ENCODE assay signal across 13 cellular contexts in the genomic region with DNA sequence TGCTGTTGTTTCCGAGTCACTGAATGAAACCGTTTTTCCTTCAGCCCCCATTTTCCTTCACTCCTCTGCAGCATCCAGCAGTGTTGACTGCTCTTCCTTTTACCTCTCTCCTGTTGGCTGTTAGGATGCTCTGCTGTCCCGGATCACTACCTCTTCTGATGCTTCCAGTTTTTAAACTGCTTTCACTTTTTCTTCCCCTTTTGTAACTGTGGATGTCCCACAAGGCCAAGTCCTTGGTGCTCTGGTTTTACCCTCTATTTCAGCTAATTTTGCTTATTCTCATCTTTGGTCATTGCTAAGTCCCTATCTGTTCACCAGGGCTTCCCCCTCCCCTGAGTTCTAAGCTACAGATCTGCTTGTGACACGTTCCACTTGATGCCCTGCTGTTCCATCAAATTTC. TPM values are rescaled to one million over a fixed set of nuclear protein-coding genes. Genes with fewer than 3 reads are reported as not detected.
DNase-seq lines count a peak whose midpoint lies in the region; ATAC-seq and TF ChIP-seq lines count a peak whose summit lies in the region.
"Had no signal": no experiment of that assay in that cellular context is flagged by ENCODE, and none has a peak within 500 bp of the region (broad histone marks: within the 10 kb centered on the region; RNA-seq: fewer than 3 reads in every experiment).

No MANE protein-coding gene starts in this region.

- no peaks in the 10 kb centered on the region for H3K9me3 Mint-ChIP-seq in HFFc6
- H3K9me3 Mint-ChIP-seq in activated CD4-positive, alpha-beta memory T cell treated with anti-CD3 and anti-CD28 coated beads for 36 hours = peaks cover 12% of the 10 kb centered on the region

- TF ChIP-seq CTCF in mucosa of descending colon (IDR thresholded peaks at IDR 0.05) = no peak
- TF ChIP-seq CTCF in HFFc6 (IDR thresholded peaks at IDR 0.05) = no peak
- no peak for TF ChIP-seq CTCF in left lung (IDR thresholded peaks at IDR 0.05)

- H3K9me3 ChIP-seq in mucosa of descending colon = no peaks in the 10 kb centered on the region
- no peaks in the 10 kb centered on the region for H3K9me3 ChIP-seq in left lung
- H3K9me3 ChIP-seq: body of pancreas, thoracic aorta had no signal

- DNase-seq in mucosa of descending colon (no peak), HFFc6 (no peak), NCI-H1105 treated with DMSO at 0.1 percent for 48 hours (lab: John Stamatoyannopoulos, UW) (no peak), left lung (no peak)
- DNase-seq in activated CD4-positive, alpha-beta memory T cell treated with anti-CD3 and anti-CD28 coated beads for 36 hours = no peak
- DNase-seq: activated CD4-positive, alpha-beta memory T cell treated with anti-CD3 and anti-CD28 coated beads, Interleukin-2, amount 10 ng/mL, durations not matched to agents 7 days and 5 days; body of pancreas; stimulated activated CD4-positive, alpha-beta T cell treated with anti-CD3 and anti-CD28 coated beads, Interleukin-12 subunit alpha, Interleukin-12 subunit beta, amount 100 ng/mL, for 4 hours had no signal

- intact Hi-C loops in mucosa of descending colon (cut with DNase I, micrococcal nuclease) = no loop called here
- intact Hi-C loops in left lung (cut with DNase I) = no loop called here
- intact Hi-C loops in activated CD4-positive, alpha-beta memory T cell treated with anti-CD3 and anti-CD28 coated beads for 36 hours (cut with micrococcal nuclease) = no loop called here

- H3K27ac ChIP-seq in left lung = no peak overlapping the region
- H3K27ac ChIP-seq: body of pancreas, thoracic aorta had no signal

- H3K27ac Mint-ChIP-seq in HFFc6 = no peak overlapping the region
- no peak overlapping the region for H3K27ac Mint-ChIP-seq in activated CD4-positive, alpha-beta memory T cell treated with anti-CD3 and anti-CD28 coated beads for 36 hours
- H3K27ac Mint-ChIP-seq: activated CD4-positive, alpha-beta memory T cell treated with anti-CD3 and anti-CD28 coated beads, Interleukin-2, amount 10 ng/mL, durations not matched to agents 7 days and 5 days; mesothelial cell of epicardium had no signal

- ATAC-seq in GM18867 (IDR thresholded peaks at IDR 0.05; ENCODE audit: unreplicated experiment) = peak; percentile 93
- ATAC-seq in GM21737 (IDR thresholded peaks at IDR 0.05; ENCODE audit: unreplicated experiment) = peak; percentile 80
- ATAC-seq in HG03439 (IDR thresholded peaks at IDR 0.05; ENCODE audit: unreplicated experiment) = peak; percentile 82
- ATAC-seq in mucosa of descending colon = peak; percentile 37
- no peak for ATAC-seq in left lung
- ATAC-seq: body of pancreas had no signal

- peaks cover 27% of the 10 kb centered on the region for H3K36me3 Mint-ChIP-seq in HFFc6 (ENCODE audit: low read depth)
- H3K36me3 Mint-ChIP-seq in activated CD4-positive, alpha-beta memory T cell treated with anti-CD3 and anti-CD28 coated beads for 36 hours = peaks cover 18% of the 10 kb centered on the region

- POLR2A ChIA-PET in activated CD4-positive, alpha-beta memory T cell treated with anti-CD3 and anti-CD28 coated beads for 36 hours (lab: Charles Lee) = no interaction called here

- H3K36me3 ChIP-seq in mucosa of descending colon (ENCODE audit: low read depth) = no peaks in the 10 kb centered on the region
- no peaks in the 10 kb centered on the region for H3K36me3 ChIP-seq in left lung
- H3K36me3 ChIP-seq: thoracic aorta had no signal

- H3K4me1 ChIP-seq in mucosa of descending colon (ENCODE audit: low read depth) (no peaks in the 10 kb centered on the region), left lung (peaks cover 0 to 4% of the 10 kb centered on the region in 2 donors)
- H3K4me1 ChIP-seq: body of pancreas had no signal

- no peaks in the 10 kb centered on the region for H3K27me3 Mint-ChIP-seq in HFFc6 (ENCODE audit: insufficient read depth)
- H3K27me3 Mint-ChIP-seq in activated CD4-positive, alpha-beta memory T cell treated with anti-CD3 and anti-CD28 coated beads for 36 hours = no peaks in the 10 kb centered on the region
- H3K27me3 Mint-ChIP-seq: activated CD4-positive, alpha-beta memory T cell treated with anti-CD3 and anti-CD28 coated beads, Interleukin-2, amount 10 ng/mL, durations not matched to agents 7 days and 5 days had no signal

- H3K4me3 Mint-ChIP-seq in HFFc6 = no peak overlapping the region
- no peak overlapping the region for H3K4me3 Mint-ChIP-seq in activated CD4-positive, alpha-beta memory T cell treated with anti-CD3 and anti-CD28 coated beads for 36 hours
- H3K4me3 Mint-ChIP-seq: activated CD4-positive, alpha-beta memory T cell treated with anti-CD3 and anti-CD28 coated beads, Interleukin-2, amount 10 ng/mL, durations not matched to agents 7 days and 5 days; mesothelial cell of epicardium had no signal

- CTCF ChIA-PET in activated CD4-positive, alpha-beta memory T cell treated with anti-CD3 and anti-CD28 coated beads for 36 hours (lab: Charles Lee) = no interaction called here

- H3K4me3 ChIP-seq in mucosa of descending colon (no peak overlapping the region), left lung (no peak overlapping the region)
- H3K4me3 ChIP-seq: body of pancreas, thoracic aorta had no signal

- H3K4me1 Mint-ChIP-seq in HFFc6 (ENCODE audit: low read depth) = peaks cover 31% of the 10 kb centered on the region
- H3K4me1 Mint-ChIP-seq in activated CD4-positive, alpha-beta memory T cell treated with anti-CD3 and anti-CD28 coated beads for 36 hours (ENCODE audit: low read depth) = peaks cover 7% of the 10 kb centered on the region
- H3K4me1 Mint-ChIP-seq: activated CD4-positive, alpha-beta memory T cell treated with anti-CD3 and anti-CD28 coated beads, Interleukin-2, amount 10 ng/mL, durations not matched to agents 7 days and 5 days; mesothelial cell of epicardium had no signal

- no peaks in the 10 kb centered on the region for H3K27me3 ChIP-seq in left lung
- H3K27me3 ChIP-seq: body of pancreas had no signal

RNA-seq across cellular contexts. Expression of a gene that starts 39.4 kb away (rescaled TPM):
- total RNA-seq in mucosa of descending colon (10 to 100 TPM; 32.7 to 50.4 (median 39.9) TPM), left lung (10 to 100 TPM; 26.0 to 28.6 TPM)
- 10 to 100 TPM; 28.7 to 34.4 (median 30.7) TPM for total RNA-seq in HFFc6 (2021; fragmentation: NEBNext Ultra II Directional; extraction: Animal tissue kit (Norgen Biotek cat#: 25700))
- 10 to 100 TPM in 1 of 2 experiments, 1 to 10 TPM in 1; 9.9 to 10.1 TPM for total RNA-seq in activated CD4-positive, alpha-beta memory T cell treated with anti-CD3 and anti-CD28 coated beads for 36 hours
